In the genomic region with DNA sequence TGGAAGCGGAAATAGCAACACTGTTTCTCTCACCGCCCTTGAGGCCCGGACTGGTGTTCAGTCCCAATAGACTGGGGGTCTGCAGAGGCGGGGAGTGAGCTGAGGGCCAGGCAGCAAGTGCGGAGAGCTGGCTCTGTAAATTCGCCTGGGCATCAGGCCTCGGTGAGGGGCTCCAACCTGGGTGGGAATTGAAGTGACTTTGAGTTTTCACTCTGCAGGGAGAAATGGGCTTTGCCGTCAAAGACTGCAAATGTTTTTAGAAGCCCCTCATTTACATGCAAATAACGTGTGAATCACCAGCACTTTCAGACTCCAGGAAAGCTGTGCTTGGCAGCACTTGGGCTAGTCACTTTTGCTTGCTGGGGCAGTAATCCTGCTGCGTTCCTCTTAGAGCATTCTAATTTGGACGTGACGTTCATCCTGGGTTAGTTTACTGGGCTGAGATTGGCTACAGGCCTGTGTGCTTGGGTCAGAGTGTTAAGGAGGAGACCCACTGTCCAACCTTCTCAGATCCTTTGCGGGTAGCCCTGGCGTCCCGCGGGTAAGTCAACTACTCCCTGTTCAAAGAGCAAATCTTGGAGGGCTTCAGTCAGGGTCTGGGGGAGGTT, we compare ENCODE assay signal across 12 cellular contexts.
A peak's percentile ranks its signal among the peaks of the same experiment; 100 is the strongest.
DNase-seq lines count a peak whose midpoint lies in the region; ATAC-seq and TF ChIP-seq lines count a peak whose summit lies in the region.
"Had no signal": no experiment of that assay in that cellular context is flagged by ENCODE, and none has a peak within 500 bp of the region (broad histone marks: within the 10 kb centered on the region; RNA-seq: fewer than 3 reads in every experiment).

No MANE protein-coding gene starts in this region.

- H3K4me1 Mint-ChIP-seq in Calu3 (ENCODE audit: low read depth, unreplicated experiment), result peaks cover 32% of the 10 kb centered on the region
- peaks cover 82% of the 10 kb centered on the region for H3K4me1 Mint-ChIP-seq in WTC11

- peak overlapping the region; percentile 37 for H3K4me2 ChIP-seq in osteoblast (ENCODE audit: insufficient read depth, low read length)

- peak overlapping the region; percentile 99 for H3K27ac ChIP-seq in osteoblast (ENCODE audit: low read depth, low read length)

- peaks cover 60% of the 10 kb centered on the region for H3K4me1 ChIP-seq in osteoblast (ENCODE audit: insufficient read depth, low read length)

- no peak for TF ChIP-seq CTCF in Calu3 (IDR thresholded peaks at IDR 0.05; ENCODE audit: unreplicated experiment)
- no peak for TF ChIP-seq CTCF in WTC11 (IDR thresholded peaks at IDR 0.05)
- TF ChIP-seq CTCF in fibroblast of pulmonary artery (IDR thresholded peaks at IDR 0.05; ENCODE audit: low read length, missing control alignments), result no peak
- no peak for TF ChIP-seq CTCF in osteoblast (IDR thresholded peaks at IDR 0.05; ENCODE audit: extremely low read depth, low read depth, low read length)

- H3K9me3 Mint-ChIP-seq in Calu3 (ENCODE audit: low read depth, unreplicated experiment) (no peaks in the 10 kb centered on the region), WTC11 (no peaks in the 10 kb centered on the region)
- H3K9me3 Mint-ChIP-seq: activated CD4-positive, alpha-beta T cell treated with anti-CD3 and anti-CD28 coated beads, Interleukin-2, amount 10 ng/mL, durations not matched to agents 24 days and 14 days had no signal

- H4K20me1 ChIP-seq in osteoblast (ENCODE audit: insufficient read depth, low read length), result no peaks in the 10 kb centered on the region

- H3K9me3 ChIP-seq in osteoblast (ENCODE audit: low read depth, low read length), result no peaks in the 10 kb centered on the region

- peaks cover 61% of the 10 kb centered on the region for H3K36me3 ChIP-seq in osteoblast (ENCODE audit: insufficient read depth, low read length)

- CTCF ChIA-PET in Calu3 (lab: Charles Lee), result interaction anchor here (0.7 kb wide), 1 partner anchor 856 kb away, joined by 3 read pairs; no protein-coding TSS in a partner anchor
- CTCF ChIA-PET in WTC11 (lab: Charles Lee), result interaction anchor here (0.6 to 2.9 kb wide), 12 partner anchors 10 to 314 kb away, joined by 3 to 16 read pairs (median 4); no protein-coding TSS in a partner anchor

- H3K4me3 ChIP-seq in fibroblast of pulmonary artery (replicated peaks; ENCODE audit: low read depth, low read length) (no peak overlapping the region), osteoblast (ENCODE audit: insufficient read depth, low read length) (no peak overlapping the region)

- peak overlapping the region; percentile 66 for H3K27ac Mint-ChIP-seq in Calu3 (ENCODE audit: unreplicated experiment)
- H3K27ac Mint-ChIP-seq in WTC11, result peak overlapping the region; percentile 97
- H3K27ac Mint-ChIP-seq: activated CD4-positive, alpha-beta T cell treated with anti-CD3 and anti-CD28 coated beads, Interleukin-2, amount 10 ng/mL, durations not matched to agents 24 days and 14 days had no signal

- peaks cover 93% of the 10 kb centered on the region for H3K79me2 ChIP-seq in osteoblast (ENCODE audit: insufficient read depth, low read length)

- BruUV-seq in Calu3 (replicated peaks; lab: Mats Ljungman, UMichigan), result no TSS peak

- intact Hi-C loops in Calu3 (cut with micrococcal nuclease; ENCODE audit: unreplicated experiment), result no loop called here

- peak; percentile 85 for ATAC-seq in WTC11

- no peak for DNase-seq in Calu3
- DNase-seq in WTC11 (ENCODE audit: low spot score), result peak; percentile 45
- peak; percentile 56 for DNase-seq in fibroblast of pulmonary artery (ENCODE audit: low read depth)
- peak; percentile 82 for DNase-seq in osteoblast (ENCODE audit: insufficient read length, low spot score, missing footprints)
- no peak for DNase-seq in SKM-1 (lab: John Stamatoyannopoulos, UW; ENCODE audit: unreplicated experiment)
- no peak for DNase-seq in NCI-H226
- DNase-seq in H4 (ENCODE audit: low spot score), result no peak
- DNase-seq in NCI-H1436 treated with DMSO at 0.1 percent for 48 hours (lab: John Stamatoyannopoulos, UW), result no peak
- DNase-seq: activated CD4-positive, alpha-beta T cell treated with anti-CD3 and anti-CD28 coated beads, Interleukin-2, amount 10 ng/mL, durations not matched to agents 24 days and 14 days; activated gamma-delta T cell treated with Interleukin-2 at 50 U/mL for 16 hours; GDM1 had no signal

- H3K4me3 Mint-ChIP-seq in Calu3 (ENCODE audit: low read depth, unreplicated experiment) (no peak overlapping the region), WTC11 (peak overlapping the region; percentile 47)
- H3K4me3 Mint-ChIP-seq: activated CD4-positive, alpha-beta T cell treated with anti-CD3 and anti-CD28 coated beads, Interleukin-2, amount 10 ng/mL, durations not matched to agents 24 days and 14 days; B cell had no signal

- POLR2A ChIA-PET in WTC11 (lab: Charles Lee), result interaction anchor here (1.1 to 1.2 kb wide), 2 partner anchors 17 to 100 kb away, joined by 3 to 4 read pairs; no protein-coding TSS in a partner anchor

- H3K36me3 Mint-ChIP-seq in Calu3 (ENCODE audit: insufficient read depth, unreplicated experiment) (peaks cover 69% of the 10 kb centered on the region), WTC11 (peaks cover 15% of the 10 kb centered on the region)

- H2AFZ ChIP-seq in osteoblast (ENCODE audit: low read length), result no peak overlapping the region

- no peaks in the 10 kb centered on the region for H3K27me3 Mint-ChIP-seq in Calu3 (ENCODE audit: unreplicated experiment)
- no peaks in the 10 kb centered on the region for H3K27me3 Mint-ChIP-seq in WTC11 (ENCODE audit: low read depth)
- H3K27me3 Mint-ChIP-seq: activated CD4-positive, alpha-beta T cell treated with anti-CD3 and anti-CD28 coated beads, Interleukin-2, amount 10 ng/mL, durations not matched to agents 24 days and 14 days; B cell had no signal

- no peaks in the 10 kb centered on the region for H3K27me3 ChIP-seq in osteoblast (ENCODE audit: insufficient read depth, low read length)

TF ChIP-seq in WTC11, 78 proteins besides CTCF, POLR2A, EP300 and RAD21:
- TF ChIP-seq, protein P1, sequence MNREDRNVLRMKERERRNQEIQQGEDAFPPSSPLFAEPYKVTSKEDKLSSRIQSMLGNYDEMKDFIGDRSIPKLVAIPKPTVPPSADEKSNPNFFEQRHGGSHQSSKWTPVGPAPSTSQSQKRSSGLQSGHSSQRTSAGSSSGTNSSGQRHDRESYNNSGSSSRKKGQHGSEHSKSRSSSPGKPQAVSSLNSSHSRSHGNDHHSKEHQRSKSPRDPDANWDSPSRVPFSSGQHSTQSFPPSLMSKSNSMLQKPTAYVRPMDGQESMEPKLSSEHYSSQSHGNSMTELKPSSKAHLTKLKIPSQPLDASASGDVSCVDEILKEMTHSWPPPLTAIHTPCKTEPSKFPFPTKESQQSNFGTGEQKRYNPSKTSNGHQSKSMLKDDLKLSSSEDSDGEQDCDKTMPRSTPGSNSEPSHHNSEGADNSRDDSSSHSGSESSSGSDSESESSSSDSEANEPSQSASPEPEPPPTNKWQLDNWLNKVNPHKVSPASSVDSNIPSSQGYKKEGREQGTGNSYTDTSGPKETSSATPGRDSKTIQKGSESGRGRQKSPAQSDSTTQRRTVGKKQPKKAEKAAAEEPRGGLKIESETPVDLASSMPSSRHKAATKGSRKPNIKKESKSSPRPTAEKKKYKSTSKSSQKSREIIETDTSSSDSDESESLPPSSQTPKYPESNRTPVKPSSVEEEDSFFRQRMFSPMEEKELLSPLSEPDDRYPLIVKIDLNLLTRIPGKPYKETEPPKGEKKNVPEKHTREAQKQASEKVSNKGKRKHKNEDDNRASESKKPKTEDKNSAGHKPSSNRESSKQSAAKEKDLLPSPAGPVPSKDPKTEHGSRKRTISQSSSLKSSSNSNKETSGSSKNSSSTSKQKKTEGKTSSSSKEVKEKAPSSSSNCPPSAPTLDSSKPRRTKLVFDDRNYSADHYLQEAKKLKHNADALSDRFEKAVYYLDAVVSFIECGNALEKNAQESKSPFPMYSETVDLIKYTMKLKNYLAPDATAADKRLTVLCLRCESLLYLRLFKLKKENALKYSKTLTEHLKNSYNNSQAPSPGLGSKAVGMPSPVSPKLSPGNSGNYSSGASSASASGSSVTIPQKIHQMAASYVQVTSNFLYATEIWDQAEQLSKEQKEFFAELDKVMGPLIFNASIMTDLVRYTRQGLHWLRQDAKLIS (CRISPR knock-in tag; IDR thresholded peaks at IDR 0.05; ENCODE audit: borderline replicate concordance), result no peak
- TF ChIP-seq ESRRA (CRISPR knock-in tag; IDR thresholded peaks at IDR 0.05; ENCODE audit: borderline replicate concordance) (no peak), ZNF121 (CRISPR knock-in tag; IDR thresholded peaks at IDR 0.05) (0 out of 2 replicates have a peak, but pooled peaks have one; percentile 7), ETV6 (CRISPR knock-in tag; IDR thresholded peaks at IDR 0.05) (peak; percentile 76), NR1H2 (CRISPR knock-in tag; IDR thresholded peaks at IDR 0.05) (no peak), CREB1 (CRISPR knock-in tag; IDR thresholded peaks at IDR 0.05) (no peak)
- TF ChIP-seq, protein P2, sequence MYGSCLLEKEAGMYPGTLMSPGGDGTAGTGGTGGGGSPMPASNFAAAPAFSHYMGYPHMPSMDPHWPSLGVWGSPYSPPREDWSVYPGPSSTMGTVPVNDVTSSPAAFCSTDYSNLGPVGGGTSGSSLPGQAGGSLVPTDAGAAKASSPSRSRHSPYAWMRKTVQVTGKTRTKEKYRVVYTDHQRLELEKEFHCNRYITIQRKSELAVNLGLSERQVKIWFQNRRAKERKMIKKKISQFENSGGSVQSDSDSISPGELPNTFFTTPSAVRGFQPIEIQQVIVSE (CRISPR knock-in tag; IDR thresholded peaks at IDR 0.05; ENCODE audit: borderline replicate concordance), result no peak
- TF ChIP-seq, protein P3, sequence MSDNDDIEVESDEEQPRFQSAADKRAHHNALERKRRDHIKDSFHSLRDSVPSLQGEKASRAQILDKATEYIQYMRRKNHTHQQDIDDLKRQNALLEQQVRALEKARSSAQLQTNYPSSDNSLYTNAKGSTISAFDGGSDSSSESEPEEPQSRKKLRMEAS (CRISPR knock-in tag; IDR thresholded peaks at IDR 0.05), result no peak

Comparison
In these comparisons a context has a peak if more than half of its experiments do, and no peak if none do; other contexts are left out.
1. DNase-seq: peak in WTC11 (single experiment), fibroblast of pulmonary artery (single experiment) and osteoblast (single experiment); none in Calu3 (single experiment), SKM-1 (single experiment), NCI-H226 (single experiment), H4 (single experiment) and NCI-H1436 treated with DMSO at 0.1 percent for 48 hours (single experiment).